In genomic region chr19:38665950-38666661, GRCh38 we compare ENCODE assay signal across 8 cellular contexts. TPM values are rescaled to one million over a fixed set of nuclear protein-coding genes. Genes with fewer than 3 reads are reported as not detected.
DNase-seq lines count a peak whose midpoint lies in the region; ATAC-seq and TF ChIP-seq lines count a peak whose summit lies in the region.

No MANE protein-coding gene starts in this region.

- no peak overlapping the region for H3K4me3 ChIP-seq in brain microvascular endothelial cell (ENCODE audit: low read depth, low read length)
- peak overlapping the region in 2 of 5 donors; percentile 22 to 34 for H3K4me3 ChIP-seq in subcutaneous abdominal adipose tissue (ENCODE audit: low read depth in 1 of 5, low read length in 5 of 5)

- in situ Hi-C loops in brain microvascular endothelial cell (cut with HindIII; ENCODE audit: low pct_ligation_motif_present, low sequenced_read_pairs) = no loop called here

- DNase-seq in HT-29 (ENCODE audit: low spot score) (peak; percentile 91), brain microvascular endothelial cell (no peak), NCI-H1417 (lab: John Stamatoyannopoulos, UW) (no peak), NCI-H146 (lab: John Stamatoyannopoulos, UW) (no peak)

- H3K9me3 ChIP-seq in subcutaneous abdominal adipose tissue (ENCODE audit: control insufficient read depth in 5 of 5, low read length in 5 of 5) = no peaks in the 10 kb centered on the region

- H3K9ac ChIP-seq in subcutaneous abdominal adipose tissue (ENCODE audit: low read length in 5 of 5) = peak overlapping the region in 4 of 5 donors; percentile 38 to 81 (median 61)

- H3K27me3 ChIP-seq in brain microvascular endothelial cell (replicated peaks) (no peaks in the 10 kb centered on the region), layer of hippocampus (ENCODE audit: control insufficient read depth, insufficient read depth, low read length) (no peaks in the 10 kb centered on the region), subcutaneous abdominal adipose tissue (ENCODE audit: control insufficient read depth in 5 of 5, insufficient read depth in 4 of 5, low read length in 5 of 5) (no peaks in the 10 kb centered on the region)

- H3K27ac ChIP-seq in brain microvascular endothelial cell = peak overlapping the region; percentile 78
- H3K27ac ChIP-seq in layer of hippocampus (ENCODE audit: low read depth, low read length) = peak overlapping the region; percentile 85
- H3K27ac ChIP-seq in subcutaneous abdominal adipose tissue (ENCODE audit: low read depth, low read length) = peak overlapping the region; percentile 87

- H3K36me3 ChIP-seq in brain microvascular endothelial cell (replicated peaks) = no peaks in the 10 kb centered on the region
- peaks cover 0 to 6% (median 2%) of the 10 kb centered on the region in 5 donors for H3K36me3 ChIP-seq in subcutaneous abdominal adipose tissue (ENCODE audit: control insufficient read depth in 5 of 5, insufficient read depth in 5 of 5, low read length in 5 of 5)

- H3K4me1 ChIP-seq in subcutaneous abdominal adipose tissue (ENCODE audit: control insufficient read depth in 5 of 5, insufficient read depth in 5 of 5, low read length in 5 of 5) = peaks cover 21 to 95% (median 87%) of the 10 kb centered on the region in 5 donors

- no peak for TF ChIP-seq CTCF in brain microvascular endothelial cell (IDR thresholded peaks at IDR 0.05; ENCODE audit: low read depth, low read length, missing control alignments)

- no peak for ATAC-seq in HG03342 (IDR thresholded peaks at IDR 0.05; ENCODE audit: unreplicated experiment)
- ATAC-seq in GM21786 (IDR thresholded peaks at IDR 0.05; ENCODE audit: unreplicated experiment) = no peak

RNA-seq across cellular contexts. Expression of gene ACTN4, which starts 18.7 kb away (rescaled TPM):
- 1,009 and 1,083 TPM in 2 replicates for total RNA-seq in HT-29 (2014; rRNA removed; shearing (Covaris generic))

RNA-seq across cellular contexts. Expression of gene EIF3K, which starts 47.1 kb away (rescaled TPM):
- total RNA-seq in HT-29 (2014; rRNA removed; shearing (Covaris generic)) = 724 and 815 TPM in 2 replicates

RNA-seq across cellular contexts. Expression of gene MAP4K1, which starts 48.4 kb away (rescaled TPM):
- total RNA-seq in HT-29 (2014; rRNA removed; shearing (Covaris generic)) = 0.36 TPM in 1 of 2 replicates, not detected in the other
